ENCODE assay signal across 8 cellular contexts in genomic region chr1:8663915-8664331, GRCh38.
DNase-seq lines count a peak whose midpoint lies in the region; ATAC-seq and TF ChIP-seq lines count a peak whose summit lies in the region.

No MANE protein-coding gene starts in this region.

- peaks cover 19 to 24% of the 10 kb centered on the region in 2 experiments for H3K4me1 ChIP-seq in neutrophil (ENCODE audit: control insufficient read depth in 1 of 2, insufficient read depth in 1 of 2, low read depth in 1 of 2, low read length in 1 of 2)

- ATAC-seq in GM18502 (IDR thresholded peaks at IDR 0.05; ENCODE audit: poor library complexity, unreplicated experiment) (peak; percentile 46), HG03196 (IDR thresholded peaks at IDR 0.05; ENCODE audit: unreplicated experiment) (peak; percentile 43), HG02571 (IDR thresholded peaks at IDR 0.05; ENCODE audit: unreplicated experiment) (no peak)

- TF ChIP-seq CTCF in neutrophil (IDR thresholded peaks at IDR 0.05): no peak

- H3K36me3 ChIP-seq in neutrophil: no peaks in the 10 kb centered on the region

- peak overlapping the region; percentile 11 for H3K27ac ChIP-seq in neutrophil

- no peaks in the 10 kb centered on the region for H3K9me3 ChIP-seq in neutrophil

- H3K27me3 ChIP-seq in neutrophil: no peaks in the 10 kb centered on the region

- H3K4me3 ChIP-seq in neutrophil (ENCODE audit: low read depth in 1 of 2, low read length in 1 of 2): no peak overlapping the region

- DNase-seq in dermis blood vessel endothelial cell (peak; percentile 46), NCI-H1436 (lab: John Stamatoyannopoulos, UW) (no peak), amniotic stem cell (lab: John Stamatoyannopoulos, UW) (no peak)
- DNase-seq in activated effector memory CD4-positive, alpha-beta T cell treated with Interleukin-2 at 50 U/mL for 16 hours: no peak
